In the genomic region with DNA sequence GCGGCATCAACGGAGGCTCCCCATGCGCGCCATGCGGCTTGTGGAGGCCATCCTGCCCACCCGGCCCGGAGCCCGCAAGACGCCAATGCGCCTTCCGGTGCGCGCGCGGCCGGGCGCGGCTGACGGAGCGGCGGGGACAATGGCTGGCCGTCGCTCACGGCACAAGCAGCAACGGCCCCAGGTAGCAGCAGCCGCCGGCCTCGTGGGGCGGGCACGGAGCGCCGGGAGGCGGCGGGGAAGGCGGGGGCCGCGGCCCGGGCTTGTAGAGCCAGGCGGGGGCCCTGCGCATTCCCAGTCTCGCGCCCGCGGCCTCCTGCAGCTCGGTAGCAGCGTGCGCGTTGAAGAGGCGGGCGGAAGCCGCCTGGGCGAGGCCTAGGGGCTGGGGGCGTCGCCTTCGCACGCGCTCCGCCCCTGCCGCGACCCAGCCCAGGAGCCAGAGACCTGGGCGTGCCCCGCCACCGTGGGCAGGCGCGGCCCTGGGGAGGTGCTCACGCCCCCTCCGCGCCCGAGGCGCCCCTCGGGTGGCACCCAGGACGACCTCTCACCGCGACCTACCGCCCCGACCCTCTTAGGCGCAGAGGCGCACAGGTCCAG, we compare ENCODE assay signal across 8 cellular contexts.
DNase-seq lines count a peak whose midpoint lies in the region; ATAC-seq and TF ChIP-seq lines count a peak whose summit lies in the region.
"Not testable (repeated sequence)": the region's sequence is repeated elsewhere in the genome, so short reads cannot be mapped to it uniquely, and the experiment has no call there.

No MANE protein-coding gene starts in this region.

- H3K4me1 Mint-ChIP-seq in stimulated activated effector memory CD8-positive, alpha-beta T cell treated with anti-CD3 and anti-CD28 coated beads, Interleukin-12 subunit alpha, Interleukin-12 subunit beta, amount 100 ng/mL, for 72 hours = not testable (repeated sequence)

- not testable (repeated sequence) for H3K9me3 ChIP-seq in heart right ventricle

- H3K9me3 Mint-ChIP-seq in stimulated activated effector memory CD8-positive, alpha-beta T cell treated with anti-CD3 and anti-CD28 coated beads, Interleukin-12 subunit alpha, Interleukin-12 subunit beta, amount 100 ng/mL, for 72 hours = not testable (repeated sequence)

- WGBS in heart right ventricle, 2 donors = no CpG with 5 or more reads among the region's 78 CpGs

- H3K27ac Mint-ChIP-seq in stimulated activated effector memory CD8-positive, alpha-beta T cell treated with anti-CD3 and anti-CD28 coated beads, Interleukin-12 subunit alpha, Interleukin-12 subunit beta, amount 100 ng/mL, for 72 hours = not testable (repeated sequence)

- not testable (repeated sequence) for H3K36me3 ChIP-seq in heart right ventricle

- H3K4me3 Mint-ChIP-seq in stimulated activated effector memory CD8-positive, alpha-beta T cell treated with anti-CD3 and anti-CD28 coated beads, Interleukin-12 subunit alpha, Interleukin-12 subunit beta, amount 100 ng/mL, for 72 hours = not testable (repeated sequence)

- TF ChIP-seq CTCF in heart right ventricle (IDR thresholded peaks at IDR 0.05) = not testable (repeated sequence)

- H3K36me3 Mint-ChIP-seq in stimulated activated effector memory CD8-positive, alpha-beta T cell treated with anti-CD3 and anti-CD28 coated beads, Interleukin-12 subunit alpha, Interleukin-12 subunit beta, amount 100 ng/mL, for 72 hours = not testable (repeated sequence)

- intact Hi-C loops in heart right ventricle (cut with DNase I) = not testable (repeated sequence)

- ATAC-seq in GM18519 (IDR thresholded peaks at IDR 0.05; ENCODE audit: low FRiP score, unreplicated experiment) (peak; percentile 96), GM19452 (IDR thresholded peaks at IDR 0.05; ENCODE audit: unreplicated experiment) (peak; percentile 94), GM21825 (IDR thresholded peaks at IDR 0.05; ENCODE audit: unreplicated experiment) (peak; percentile 99), HG02981 (IDR thresholded peaks at IDR 0.05; ENCODE audit: unreplicated experiment) (peak; percentile 97), HG03439 (IDR thresholded peaks at IDR 0.05; ENCODE audit: unreplicated experiment) (peak; percentile 98), heart right ventricle (peak; percentile 58 to 95 (median 80))
- peak; percentile 97 to 98 for ATAC-seq in activated CD4-positive, CD25-positive, alpha-beta regulatory T cell treated with anti-CD3 and anti-CD28 coated beads, Interleukin-2, amount 50 U/mL, for 24 hours
- ATAC-seq in stimulated activated effector memory CD8-positive, alpha-beta T cell treated with anti-CD3 and anti-CD28 coated beads, Interleukin-12 subunit alpha, Interleukin-12 subunit beta, amount 100 ng/mL, for 72 hours = peak; percentile 98

- not testable (repeated sequence) for H3K27ac ChIP-seq in heart right ventricle

- not testable (repeated sequence) for H3K4me1 ChIP-seq in heart right ventricle

- not testable (repeated sequence) for H3K27me3 ChIP-seq in heart right ventricle

- not testable (repeated sequence) for DNase-seq in heart right ventricle; stimulated activated effector memory CD8-positive, alpha-beta T cell treated with anti-CD3 and anti-CD28 coated beads, Interleukin-12 subunit alpha, Interleukin-12 subunit beta, amount 100 ng/mL, for 72 hours (ENCODE audit: low spot score in 2 of 2)

- H3K4me3 ChIP-seq in heart right ventricle = not testable (repeated sequence)
